In genomic region chr16:11386791-11387546, GRCh38 we compare ENCODE assay signal across 8 cellular contexts. TPM values are rescaled to one million over a fixed set of nuclear protein-coding genes. Genes with fewer than 3 reads are reported as not detected.
DNase-seq lines count a peak whose midpoint lies in the region; ATAC-seq and TF ChIP-seq lines count a peak whose summit lies in the region.

No MANE protein-coding gene starts in this region.

- H3K9me3 ChIP-seq in heart left ventricle (no peaks in the 10 kb centered on the region), spleen (no peaks in the 10 kb centered on the region), uterus (no peaks in the 10 kb centered on the region)

- whole genome bisulfite sequencing in heart left ventricle, 4 donors, result 31 to 57% (median 38%) methylated on average over 7 to 22 of the region's 22 CpGs
- WGBS in spleen, 5 donors, result 35 to 62% (median 59%) methylated on average over 4 to 22 of the region's 22 CpGs

- TF ChIP-seq CTCF in heart left ventricle (IDR thresholded peaks at IDR 0.05), result peak; percentile 8 to 55 (median 34)
- TF ChIP-seq CTCF in spleen (IDR thresholded peaks at IDR 0.05 in 8 of 11, conservative IDR thresholded peaks at IDR 0.05 in 3 of 11), result peak in 7 of 11 experiments; percentile 17 to 51 (median 41)
- no peak for TF ChIP-seq CTCF in uterus (IDR thresholded peaks at IDR 0.05)

- H3K4me3 ChIP-seq in heart left ventricle, result no peak overlapping the region
- H3K4me3 ChIP-seq in spleen, result no peak overlapping the region
- H3K4me3 ChIP-seq in uterus, result no peak overlapping the region

- H3K4me1 ChIP-seq in heart left ventricle (peaks cover 0 to 7% (median 0%) of the 10 kb centered on the region in 12 donors), spleen (peaks cover 0 to 14% (median 3%) of the 10 kb centered on the region in 6 donors), uterus (no peaks in the 10 kb centered on the region)

- TF ChIP-seq POLR2A in heart left ventricle (IDR thresholded peaks at IDR 0.05) (no peak), spleen (IDR thresholded peaks at IDR 0.05) (no peak), uterus (IDR thresholded peaks at IDR 0.05) (no peak)

- ATAC-seq in heart left ventricle (peak in 3 of 4 donors; percentile 44 to 75 (median 61)), HG03280 (IDR thresholded peaks at IDR 0.05; ENCODE audit: unreplicated experiment) (no peak)

- in situ Hi-C loops in SK-MEL-5 (cut with HindIII; ENCODE audit: low pct_unique_long_range_greater_than_20kb, low sequenced_read_pairs), result no loop called here

- intact Hi-C loops in heart left ventricle (cut with DNase I) (no loop called here), spleen (cut with DNase I; ENCODE audit: low total_unique reads) (no loop called here), uterus (cut with DNase I; ENCODE audit: low total_unique reads) (no loop called here)

- DNase-seq in DMS 273 (lab: John Stamatoyannopoulos, UW; ENCODE audit: unreplicated experiment), result peak; percentile 74
- DNase-seq in DMS 273 treated with DMSO at 0.1 percent for 48 hours (lab: John Stamatoyannopoulos, UW), result no peak
- peak; percentile 39 for DNase-seq in SK-MEL-5 (ENCODE audit: low read depth, low spot score)
- peak in 3 of 5 donors; percentile 45 to 71 (median 55) for DNase-seq in heart left ventricle
- DNase-seq in spleen, result peak; percentile 74
- no peak for DNase-seq in stimulated activated CD4-positive, alpha-beta T cell treated with anti-CD3 and anti-CD28 coated beads, Interleukin-2, amount 100 ng/mL, for 24 hours
- DNase-seq in uterus, result no peak

- H3K27ac ChIP-seq in heart left ventricle, result no peak overlapping the region
- H3K27ac ChIP-seq in spleen, result no peak overlapping the region
- H3K27ac ChIP-seq in uterus, result no peak overlapping the region

- H3K27me3 ChIP-seq in heart left ventricle, result peaks cover 0 to 6% (median 0%) of the 10 kb centered on the region in 9 donors
- H3K27me3 ChIP-seq in spleen (replicated peaks in 1 of 7), result peaks cover 0 to 11% (median 0%) of the 10 kb centered on the region in 7 donors
- H3K27me3 ChIP-seq in uterus, result no peaks in the 10 kb centered on the region

- H3K36me3 ChIP-seq in heart left ventricle, result no peaks in the 10 kb centered on the region
- H3K36me3 ChIP-seq in spleen, result peaks cover 0 to 19% (median 0%) of the 10 kb centered on the region in 6 donors
- H3K36me3 ChIP-seq in uterus, result no peaks in the 10 kb centered on the region

RNA-seq across cellular contexts. Expression of gene RMI2, which starts 41.7 kb away (rescaled TPM):
- total RNA-seq in SK-MEL-5 (2014; rRNA removed; shearing (Covaris generic)), result 23.2 and 28.1 TPM in 2 replicates
- polyA plus RNA-seq in SK-MEL-5 (2015; cell fraction: cytosol; rRNA removed), result 27.4 and 37.0 TPM in 2 replicates
- 9.7 and 15.1 TPM in 2 replicates for polyA plus RNA-seq in SK-MEL-5 (2015; cell fraction: nucleus; rRNA removed)
- total RNA-seq in heart left ventricle (1 to 10 TPM in 4 of 9 donors, under 1 TPM in 3, not detected in 2; 0.23 to 6.6 (median 1.1) TPM), spleen (1 to 10 TPM; 2.4 to 5.7 (median 3.7) TPM), uterus (10 to 100 TPM in 1 of 4 donors, under 1 TPM in 1, not detected in 2; 0.49 to 15.3 TPM)
- polyA plus RNA-seq in heart left ventricle (under 1 TPM; 0.23 to 0.76 TPM), spleen (10 to 100 TPM in 1 of 3 donors, 1 to 10 TPM in 2; 4.4 to 23.6 (median 5.8) TPM)

Comparison
In these comparisons a context has a peak if more than half of its experiments do, and no peak if none do; other contexts are left out.
1. DNase-seq: peak in DMS 273 (single experiment), SK-MEL-5 (single experiment), heart left ventricle (3 of 5) and spleen (single experiment); none in DMS 273 treated with DMSO at 0.1 percent for 48 hours (single experiment), stimulated activated CD4-positive, alpha-beta T cell treated with anti-CD3 and anti-CD28 coated beads, Interleukin-2, amount 100 ng/mL, for 24 hours (0 of 2) and uterus (0 of 2).
2. CTCF ChIP-seq: peak in heart left ventricle (12 of 12) and spleen (7 of 11); none in uterus (0 of 4).